18 cellular contexts compared by ENCODE assay signal in genomic region chr4:173057442-173057841, GRCh38.
DNase-seq lines count a peak whose midpoint lies in the region; TF ChIP-seq lines count a peak whose summit lies in the region.
"Had no signal": no experiment of that assay in that cellular context is flagged by ENCODE, and none has a peak within 500 bp of the region (broad histone marks: within the 10 kb centered on the region; RNA-seq: fewer than 3 reads in every experiment).

No MANE protein-coding gene starts in this region.

- H3K27me3 ChIP-seq in adipocyte (replicated peaks; ENCODE audit: control insufficient read depth, insufficient read depth, low read length) (no peaks in the 10 kb centered on the region), tibial nerve (no peaks in the 10 kb centered on the region)
- H3K27me3 ChIP-seq: sigmoid colon had no signal

- H3K36me3 ChIP-seq in adipocyte (ENCODE audit: control insufficient read depth, insufficient read depth, low read length, severe bottlenecking) = no peaks in the 10 kb centered on the region
- H3K36me3 ChIP-seq in mesodermal cell (ENCODE audit: control insufficient read depth, insufficient read depth, low read length) = no peaks in the 10 kb centered on the region
- no peaks in the 10 kb centered on the region for H3K36me3 ChIP-seq in tibial nerve
- H3K36me3 ChIP-seq: sigmoid colon, SJSA1 had no signal

- H3K36me3 Mint-ChIP-seq in activated naive CD4-positive, alpha-beta T cell treated with anti-CD3 and anti-CD28 coated beads for 36 hours (ENCODE audit: low read depth) = no peaks in the 10 kb centered on the region
- H3K36me3 Mint-ChIP-seq: CD8-positive, alpha-beta T cell; natural killer cell had no signal

- no peak for TF ChIP-seq POLR2A in tibial nerve (IDR thresholded peaks at IDR 0.05)

- H3K27me3 Mint-ChIP-seq in activated naive CD4-positive, alpha-beta T cell treated with anti-CD3 and anti-CD28 coated beads for 36 hours (ENCODE audit: low read depth) = no peaks in the 10 kb centered on the region
- H3K27me3 Mint-ChIP-seq: dendritic cell treated with granulocyte-macrophage colony-stimulating factor and Interleukin-4, amounts not matched to agents 40 ng/mL and 50 ng/mL, for 4 days had no signal

- intact Hi-C loops in activated naive CD4-positive, alpha-beta T cell treated with anti-CD3 and anti-CD28 coated beads for 36 hours (cut with micrococcal nuclease) = no loop called here

- no peak overlapping the region for H3K9ac ChIP-seq in adipocyte (ENCODE audit: low read length)

- H3K27ac Mint-ChIP-seq in activated naive CD4-positive, alpha-beta T cell treated with anti-CD3 and anti-CD28 coated beads for 36 hours = no peak overlapping the region
- H3K27ac Mint-ChIP-seq: CD8-positive, alpha-beta T cell; dendritic cell treated with granulocyte-macrophage colony-stimulating factor and Interleukin-4, amounts not matched to agents 40 ng/mL and 50 ng/mL, for 4 days; natural killer cell had no signal

- H3K4me1 ChIP-seq in adipocyte (ENCODE audit: control insufficient read depth, insufficient read depth, low read length) (peaks cover 10% of the 10 kb centered on the region), mesodermal cell (ENCODE audit: control insufficient read depth, insufficient read depth, low read length, poor library complexity, severe bottlenecking) (peaks cover 5% of the 10 kb centered on the region), tibial nerve (peaks cover 0 to 5% (median 0%) of the 10 kb centered on the region in 4 donors)

- H3K9me3 Mint-ChIP-seq in activated naive CD4-positive, alpha-beta T cell treated with anti-CD3 and anti-CD28 coated beads for 36 hours = no peaks in the 10 kb centered on the region
- H3K9me3 Mint-ChIP-seq: CD8-positive, alpha-beta T cell; dendritic cell treated with granulocyte-macrophage colony-stimulating factor and Interleukin-4, amounts not matched to agents 40 ng/mL and 50 ng/mL, for 4 days; natural killer cell had no signal

- peak overlapping the region; percentile 51 for H3K27ac ChIP-seq in mesodermal cell (ENCODE audit: low read depth, low read length, severe bottlenecking)
- H3K27ac ChIP-seq in tibial nerve = no peak overlapping the region
- H3K27ac ChIP-seq: sigmoid colon, SJSA1 had no signal

- TF ChIP-seq CTCF in tibial nerve (IDR thresholded peaks at IDR 0.05) = no peak

- no peak for TF ChIP-seq EP300 in tibial nerve (IDR thresholded peaks at IDR 0.05)

- CTCF ChIA-PET in activated naive CD4-positive, alpha-beta T cell treated with anti-CD3 and anti-CD28 coated beads for 36 hours (lab: Charles Lee) = no interaction called here

- H3K9me3 ChIP-seq in adipocyte (ENCODE audit: control insufficient read depth, low read length) (no peaks in the 10 kb centered on the region), mesodermal cell (ENCODE audit: control insufficient read depth, low read length) (no peaks in the 10 kb centered on the region), tibial nerve (no peaks in the 10 kb centered on the region)
- H3K9me3 ChIP-seq: sigmoid colon, SJSA1 had no signal

- DNase-seq in EH (ENCODE audit: low read depth) (peak; percentile 26), NCI-H1436 (lab: John Stamatoyannopoulos, UW) (peak; percentile 29), adipocyte (ENCODE audit: low read depth) (peak; percentile 30), tibial nerve (ENCODE audit: low spot score in 2 of 2) (no peak), T1000 (lab: John Stamatoyannopoulos, UW) (no peak), NCI-H524 (lab: John Stamatoyannopoulos, UW) (no peak)
- no peak for DNase-seq in activated naive CD4-positive, alpha-beta T cell treated with anti-CD3 and anti-CD28 coated beads for 36 hours
- DNase-seq: activated T-cell treated with anti-CD3 and anti-CD28 coated beads, Interleukin-2, amount 50 U/mL, for 48 hours; anterior cingulate cortex; CD8-positive, alpha-beta T cell; H7; MM.1S; natural killer cell; NCI-H526; sigmoid colon had no signal

- H3K4me3 Mint-ChIP-seq in activated naive CD4-positive, alpha-beta T cell treated with anti-CD3 and anti-CD28 coated beads for 36 hours = no peak overlapping the region
- H3K4me3 Mint-ChIP-seq: CD8-positive, alpha-beta T cell; dendritic cell treated with granulocyte-macrophage colony-stimulating factor and Interleukin-4, amounts not matched to agents 40 ng/mL and 50 ng/mL, for 4 days; natural killer cell had no signal

- H3K4me3 ChIP-seq in adipocyte (ENCODE audit: low read length) (peak overlapping the region; percentile 67), mesodermal cell (ENCODE audit: extremely low read depth, insufficient read depth, low read length, poor library complexity, severe bottlenecking) (no peak overlapping the region), tibial nerve (no peak overlapping the region)
- H3K4me3 ChIP-seq: sigmoid colon, SJSA1 had no signal

- H3K4me1 Mint-ChIP-seq in activated naive CD4-positive, alpha-beta T cell treated with anti-CD3 and anti-CD28 coated beads for 36 hours (ENCODE audit: low read depth) = no peaks in the 10 kb centered on the region
- H3K4me1 Mint-ChIP-seq: natural killer cell had no signal

- WGBS in mesodermal cell (ENCODE audit: insufficient coverage in 2 of 2), 2 experiments = 80 to 100% methylated on average over 1 to 2 of the region's 3 CpGs
- 22 to 30% methylated on average over 3 of the region's 3 CpGs for WGBS in tibial nerve, 2 donors

Comparison
In these comparisons a context has a peak if more than half of its experiments do, and no peak if none do; other contexts are left out.
1. DNase-seq: peak in EH (single experiment), NCI-H1436 (single experiment) and adipocyte (single experiment); none in tibial nerve (0 of 2), T1000 (single experiment), NCI-H524 (0 of 2) and activated naive CD4-positive, alpha-beta T cell treated with anti-CD3 and anti-CD28 coated beads for 36 hours (single experiment).